1 cellular context compared by ENCODE assay signal in the genomic region with DNA sequence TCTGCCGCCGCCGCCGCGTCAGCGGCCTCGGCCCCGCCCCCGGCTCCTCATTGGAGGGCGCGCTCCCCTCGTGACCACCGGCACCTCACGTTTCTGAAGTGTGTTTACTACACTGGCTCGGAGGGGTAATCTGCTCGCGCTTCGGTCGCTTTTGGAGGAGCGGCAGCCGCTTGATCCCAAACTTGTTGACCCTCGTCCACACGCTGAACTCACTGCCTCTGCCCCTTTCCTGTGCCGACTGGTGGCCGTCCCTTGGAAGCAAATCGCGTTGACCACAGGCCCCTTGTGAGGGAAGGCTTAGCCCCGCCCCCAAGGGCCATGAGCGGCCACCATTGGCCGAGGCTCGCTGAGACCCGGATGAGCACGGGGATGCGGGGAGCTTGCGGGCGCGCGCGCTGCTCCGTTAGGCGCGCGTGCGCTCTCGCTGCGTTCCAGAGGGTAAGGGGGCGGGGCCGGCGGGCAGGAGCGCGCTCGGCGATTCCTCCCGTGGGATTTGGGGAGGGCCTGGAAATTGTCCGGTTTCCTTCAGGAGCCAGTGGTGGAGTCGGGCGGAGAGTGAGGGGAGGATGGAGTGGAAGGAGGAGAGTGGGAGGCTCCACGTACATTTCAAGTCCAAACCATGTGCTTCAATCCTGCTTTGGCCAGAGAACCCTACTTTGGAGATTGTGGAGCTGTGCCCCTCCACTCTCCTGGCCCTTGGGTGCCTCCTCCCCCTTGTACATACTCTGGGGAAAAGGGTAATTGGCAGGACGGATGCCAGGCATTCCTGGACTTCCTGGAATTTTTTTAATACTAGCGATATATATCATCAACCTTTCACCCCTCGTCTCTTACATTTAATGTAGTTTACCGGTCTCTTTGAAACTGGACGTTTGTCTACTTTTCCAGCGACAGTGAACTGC.
TF ChIP-seq lines count a peak whose summit lies in the region.

CRY1 (minus strand) TSS at position 3 of the 902 bp plus-strand sequence. CDS start 588 bp downstream, outside the sequence.

TF ChIP-seq in K562, 482 proteins besides CTCF, POLR2A, EP300 and RAD21 (continued from another document and continues in another):
- peak; percentile 51 for TF ChIP-seq TBP (optimal IDR thresholded peaks at IDR 0.05; ENCODE audit: low read depth, low read length)
- no peak for TF ChIP-seq KAT2B (IDR thresholded peaks at IDR 0.05; ENCODE audit: low read depth, low read length)
- no peak for TF ChIP-seq ATF1 (CRISPR knock-in tag; IDR thresholded peaks at IDR 0.05)
- peak; percentile 92 for TF ChIP-seq ATF1 (tag; IDR thresholded peaks at IDR 0.05)
- peak; percentile 39; the same call in 1 of the 2 replicates for TF ChIP-seq CREB3L1 (IDR thresholded peaks at IDR 0.05; ENCODE audit: borderline replicate concordance, low read depth)
- TF ChIP-seq SMARCE1 (IDR thresholded peaks at IDR 0.05) = no peak
- TF ChIP-seq SRF (CRISPR knock-in tag; IDR thresholded peaks at IDR 0.05) = peak in 1 of 2 experiments; percentile 30; a peak in 1 of 4 replicates
- peak; percentile 86; the same call in 1 of the 2 replicates for TF ChIP-seq FOXP1 (CRISPR knock-in tag; IDR thresholded peaks at IDR 0.05)
- TF ChIP-seq ARID1B (IDR thresholded peaks at IDR 0.05) = 0 out of 2 replicates have a peak, but pooled peaks have one; percentile 5
- TF ChIP-seq RBM25 (IDR thresholded peaks at IDR 0.05; ENCODE audit: low read depth, low read length, severe bottlenecking) = peak; percentile 82
- no peak for TF ChIP-seq YY1 (IDR thresholded peaks at IDR 0.05; ENCODE audit: borderline replicate concordance in 1 of 3, control insufficient read depth in 1 of 3, extremely low read depth in 1 of 3, insufficient read depth in 3 of 3, insufficient read length in 1 of 3, insufficient replicate concordance in 2 of 3, low read depth in 1 of 3, low read length in 2 of 3)
- TF ChIP-seq PURB (CRISPR knock-in tag; IDR thresholded peaks at IDR 0.05; ENCODE audit: low read depth) = no peak
- TF ChIP-seq, protein P1, sequence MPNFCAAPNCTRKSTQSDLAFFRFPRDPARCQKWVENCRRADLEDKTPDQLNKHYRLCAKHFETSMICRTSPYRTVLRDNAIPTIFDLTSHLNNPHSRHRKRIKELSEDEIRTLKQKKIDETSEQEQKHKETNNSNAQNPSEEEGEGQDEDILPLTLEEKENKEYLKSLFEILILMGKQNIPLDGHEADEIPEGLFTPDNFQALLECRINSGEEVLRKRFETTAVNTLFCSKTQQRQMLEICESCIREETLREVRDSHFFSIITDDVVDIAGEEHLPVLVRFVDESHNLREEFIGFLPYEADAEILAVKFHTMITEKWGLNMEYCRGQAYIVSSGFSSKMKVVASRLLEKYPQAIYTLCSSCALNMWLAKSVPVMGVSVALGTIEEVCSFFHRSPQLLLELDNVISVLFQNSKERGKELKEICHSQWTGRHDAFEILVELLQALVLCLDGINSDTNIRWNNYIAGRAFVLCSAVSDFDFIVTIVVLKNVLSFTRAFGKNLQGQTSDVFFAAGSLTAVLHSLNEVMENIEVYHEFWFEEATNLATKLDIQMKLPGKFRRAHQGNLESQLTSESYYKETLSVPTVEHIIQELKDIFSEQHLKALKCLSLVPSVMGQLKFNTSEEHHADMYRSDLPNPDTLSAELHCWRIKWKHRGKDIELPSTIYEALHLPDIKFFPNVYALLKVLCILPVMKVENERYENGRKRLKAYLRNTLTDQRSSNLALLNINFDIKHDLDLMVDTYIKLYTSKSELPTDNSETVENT (CRISPR knock-in tag; IDR thresholded peaks at IDR 0.05) = 0 out of 2 replicates have a peak, but pooled peaks have one; percentile 28
- 0 out of 2 replicates have a peak, but pooled peaks have one; percentile 15 for TF ChIP-seq ZSCAN32 (CRISPR knock-in tag; IDR thresholded peaks at IDR 0.05)
- TF ChIP-seq POU5F1 (IDR thresholded peaks at IDR 0.05; ENCODE audit: borderline replicate concordance, low read depth, low read length, partially characterized antibody) = no peak
- TF ChIP-seq FOXP4 (CRISPR knock-in tag; IDR thresholded peaks at IDR 0.05; ENCODE audit: borderline replicate concordance) = peak; percentile 89
- peak; percentile 71 for TF ChIP-seq KDM5B (IDR thresholded peaks at IDR 0.05; ENCODE audit: insufficient replicate concordance, low read depth, low read length)
- peak; percentile 30 for TF ChIP-seq CREB1 (IDR thresholded peaks at IDR 0.05)
- TF ChIP-seq CREB1 (CRISPR knock-in tag; IDR thresholded peaks at IDR 0.05) = peak; percentile 70
- TF ChIP-seq FOXJ2 (tag; IDR thresholded peaks at IDR 0.05) = no peak
- no peak for TF ChIP-seq PREB (CRISPR knock-in tag; IDR thresholded peaks at IDR 0.05)
- TF ChIP-seq ARID4B (CRISPR knock-in tag; IDR thresholded peaks at IDR 0.05) = peak; percentile 71; the same call in 1 of the 2 replicates
- no peak for TF ChIP-seq MAFK (IDR thresholded peaks at IDR 0.05; ENCODE audit: low read length)
- peak; percentile 80 for TF ChIP-seq MGA (IDR thresholded peaks at IDR 0.05)
